Comparison of ENCODE assay signal across 3 cellular contexts in the genomic region with DNA sequence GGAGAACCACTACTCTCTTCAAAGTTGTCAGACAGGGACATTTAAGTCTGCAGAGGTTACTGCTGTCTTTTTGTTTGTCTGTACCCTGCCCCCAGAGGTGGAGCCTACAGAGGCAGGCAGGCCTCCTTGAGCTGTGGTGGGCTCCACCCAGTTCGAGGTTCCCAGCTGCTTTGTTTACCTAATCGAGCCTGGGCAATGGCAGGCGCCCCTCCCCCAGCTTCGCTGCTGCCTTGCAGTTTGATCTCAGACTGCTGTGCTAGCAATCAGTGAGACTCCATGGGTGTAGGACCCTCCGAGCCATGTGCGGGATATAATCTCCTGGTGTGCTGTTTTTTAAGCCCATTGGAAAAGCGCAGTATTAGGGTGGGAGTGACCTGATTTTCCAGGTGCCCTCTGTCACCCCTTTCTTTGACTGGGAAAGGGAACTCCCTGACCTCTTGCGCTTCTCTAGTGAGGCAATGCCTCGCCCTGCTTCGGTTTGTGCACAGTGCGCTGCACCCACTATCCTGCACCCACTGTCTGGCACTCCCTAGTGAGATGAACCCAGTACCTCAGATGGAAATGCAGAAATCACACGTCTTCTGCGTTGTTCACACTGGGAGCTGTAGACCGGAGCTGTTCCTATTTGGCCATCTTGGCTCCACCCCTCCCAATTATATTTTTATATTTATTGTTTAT. TPM values are rescaled to one million over a fixed set of nuclear protein-coding genes. Genes with fewer than 3 reads are reported as not detected.
"Had no signal": no experiment of that assay in that cellular context is flagged by ENCODE, and none has a peak within 500 bp of the region (broad histone marks: within the 10 kb centered on the region; RNA-seq: fewer than 3 reads in every experiment).

No MANE protein-coding gene starts in this region.

RNA-seq across cellular contexts. Expression of a gene that starts 6.4 kb away (rescaled TPM):
- total RNA-seq: dermis microvascular lymphatic vessel endothelial cell, glomerular endothelial cell had no signal
- polyA plus RNA-seq: mammary epithelial cell had no signal
